19 cellular contexts compared by ENCODE assay signal in genomic region chr13:36146513-36147276, GRCh38. TPM values are rescaled to one million over a fixed set of nuclear protein-coding genes. Genes with fewer than 3 reads are reported as not detected.
DNase-seq lines count a peak whose midpoint lies in the region; ATAC-seq and TF ChIP-seq lines count a peak whose summit lies in the region.
"Had no signal": no experiment of that assay in that cellular context is flagged by ENCODE, and none has a peak within 500 bp of the region (broad histone marks: within the 10 kb centered on the region; RNA-seq: fewer than 3 reads in every experiment).

No MANE protein-coding gene starts in this region.

- DNase-seq in right cardiac atrium (no peak), Right ventricle myocardium superior (no peak), fibroblast of pulmonary artery (ENCODE audit: low read depth) (peak; percentile 59), A172 (ENCODE audit: low spot score) (no peak), lower leg skin (ENCODE audit: low spot score in 2 of 2) (no peak)
- DNase-seq: CD4-positive, CD25-positive, alpha-beta regulatory T cell; DMS153; DND-41; NCI-H1092; NCI-H1417 treated with DMSO at 0.1 percent for 48 hours; NCI-H1694 treated with DMSO at 0.1 percent for 48 hours; NCI-H2081; NCI-H2227 treated with DMSO at 0.1 percent for 48 hours; NCI-H510A; NCI-H69 had no signal

- no peaks in the 10 kb centered on the region for H3K27me3 ChIP-seq in right cardiac atrium (ENCODE audit: control insufficient read depth, insufficient read depth)

- TF ChIP-seq CTCF in VCaP (conservative IDR thresholded peaks at IDR 0.05): no peak
- TF ChIP-seq CTCF in fibroblast of pulmonary artery (IDR thresholded peaks at IDR 0.05; ENCODE audit: low read length, missing control alignments): no peak
- no peak for TF ChIP-seq CTCF in lower leg skin (IDR thresholded peaks at IDR 0.05)

- H3K4me3 ChIP-seq in right cardiac atrium (ENCODE audit: low read length) (no peak overlapping the region), fibroblast of pulmonary artery (replicated peaks; ENCODE audit: low read depth, low read length) (no peak overlapping the region), lower leg skin (ENCODE audit: low read depth, poor library complexity, severe bottlenecking) (no peak overlapping the region)

- peak overlapping the region; percentile 57 for H3K27ac ChIP-seq in right cardiac atrium (ENCODE audit: low read length)
- H3K27ac ChIP-seq in VCaP: peak overlapping the region; percentile 83

- ATAC-seq in right cardiac atrium (no peak), Right ventricle myocardium superior (ENCODE audit: poor library complexity) (no peak), HG03432 (IDR thresholded peaks at IDR 0.05; ENCODE audit: unreplicated experiment) (no peak)
- ATAC-seq: Panc1 had no signal

- WGBS in right cardiac atrium: 55% methylated on average over 4 of the region's 4 CpGs
- 79 to 89% methylated on average over 4 of the region's 4 CpGs for WGBS in lower leg skin, 2 donors

- intact Hi-C loops in right cardiac atrium (cut with DNase I) (no loop called here), Right ventricle myocardium superior (cut with DNase I) (no loop called here), lower leg skin (cut with DNase I; ENCODE audit: low total_unique reads) (no loop called here)

- no peaks in the 10 kb centered on the region for H3K4me1 ChIP-seq in right cardiac atrium (ENCODE audit: control insufficient read depth, insufficient read depth, low read length)

- no peaks in the 10 kb centered on the region for H3K9me3 ChIP-seq in right cardiac atrium (ENCODE audit: control insufficient read depth, low read length)

- no peak for TF ChIP-seq POLR2A in lower leg skin (IDR thresholded peaks at IDR 0.05)

RNA-seq across cellular contexts. Expression of gene DCLK1, which starts 15.5 kb away (rescaled TPM):
- total RNA-seq in right cardiac atrium: 10 to 100 TPM in 3 of 4 donors, 1 to 10 TPM in 1; 9.2 to 19.8 (median 17.1) TPM
- polyA plus RNA-seq in right cardiac atrium: 5.1 TPM
- total RNA-seq in Right ventricle myocardium superior: 12.7 TPM
- total RNA-seq in A172 (2014; rRNA removed; shearing (Covaris generic)): 12.6 and 13.6 TPM in 2 replicates
- 10 to 100 TPM in 3 of 4 donors, 1 to 10 TPM in 1; 10.0 to 41.1 (median 19.5) TPM for total RNA-seq in lower leg skin
- total RNA-seq: CD4-positive, CD25-positive, alpha-beta regulatory T cell; HT-29 had no signal
- polyA plus RNA-seq: CD4-positive, CD25-positive, alpha-beta regulatory T cell had no signal
